In genomic region chr3:148075829-148076716, GRCh38 we compare ENCODE assay signal across 1 cellular context.
TF ChIP-seq lines count a peak whose summit lies in the region.

No MANE protein-coding gene starts in this region.

TF ChIP-seq in H1, 55 proteins besides CTCF, POLR2A, EP300 and RAD21 (continued from another document):
- no peak for TF ChIP-seq KDM5A (IDR thresholded peaks at IDR 0.05; ENCODE audit: low read length)
TF ChIP-seq in H1: peak in this region for 0.
